10 cellular contexts compared by ENCODE assay signal in the genomic region with DNA sequence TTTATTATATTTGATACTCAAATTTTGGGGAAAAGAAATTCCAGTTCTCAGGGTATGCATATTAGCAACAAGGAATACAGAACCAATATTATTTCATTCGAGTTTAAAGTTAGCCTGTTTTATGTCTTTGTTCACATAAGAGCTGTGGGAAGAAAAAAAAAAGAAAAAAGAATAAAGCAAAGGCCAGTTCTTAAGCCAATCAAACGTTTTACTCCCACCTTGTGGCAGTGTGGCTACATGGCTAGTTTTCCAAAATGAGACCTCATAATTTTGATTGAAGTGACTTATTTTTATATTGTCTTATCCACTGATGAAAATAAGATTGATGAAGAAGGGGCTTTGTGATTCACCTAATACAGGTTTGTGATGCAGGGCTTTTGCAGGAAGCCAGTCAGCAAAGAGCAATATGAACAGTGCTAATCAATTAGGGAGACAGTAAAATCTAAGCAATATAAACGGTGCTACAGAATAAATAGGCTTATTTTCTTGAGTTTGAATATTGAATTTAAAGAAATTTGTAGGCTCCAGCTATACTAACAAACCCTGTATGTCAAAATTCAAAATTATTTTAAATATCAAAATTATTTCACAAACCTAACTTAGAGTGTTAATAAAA.
A peak's percentile ranks its signal among the peaks of the same experiment; 100 is the strongest.
DNase-seq lines count a peak whose midpoint lies in the region; ATAC-seq and TF ChIP-seq lines count a peak whose summit lies in the region.
"Had no signal": no experiment of that assay in that cellular context is flagged by ENCODE, and none has a peak within 500 bp of the region (broad histone marks: within the 10 kb centered on the region; RNA-seq: fewer than 3 reads in every experiment).

No MANE protein-coding gene starts in this region.

- H3K9me3 ChIP-seq in Loucy (ENCODE audit: insufficient read depth, low read depth, low read length) (no peaks in the 10 kb centered on the region), Panc1 (ENCODE audit: control insufficient read depth, insufficient read depth, low read depth, low read length) (no peaks in the 10 kb centered on the region), GM23248 (ENCODE audit: low read depth) (no peaks in the 10 kb centered on the region)
- H3K9me3 ChIP-seq: psoas muscle had no signal

- no TSS peak for BruUV-seq in Panc1 (replicated peaks; lab: Mats Ljungman, UMichigan)

- CTCF ChIA-PET in Panc1 (lab: Charles Lee) = interaction anchor here (0.5 kb wide), 1 partner anchor 533 kb away, joined by 3 read pairs; no protein-coding TSS in a partner anchor

- no peaks in the 10 kb centered on the region for H3K27me3 ChIP-seq in Loucy (ENCODE audit: insufficient read depth, low read length, poor library complexity, severe bottlenecking)
- no peaks in the 10 kb centered on the region for H3K27me3 ChIP-seq in Panc1 (ENCODE audit: control insufficient read depth, insufficient read depth, low read length)
- H3K27me3 ChIP-seq in GM23248 (replicated peaks; ENCODE audit: insufficient read depth) = no peaks in the 10 kb centered on the region

- H2AFZ ChIP-seq in Loucy (ENCODE audit: low read length) (no peak overlapping the region), GM23248 (no peak overlapping the region)

- WGBS in GM23248 (ENCODE audit: low coverage in 1 of 2, low lambda C conversion rate in 2 of 2, missing lambda C conversion rate in 2 of 2), 2 experiments = 0 to 1% methylated on average over 3 of the region's 3 CpGs

- H3K9me2 ChIP-seq in Loucy (replicated peaks; ENCODE audit: low read depth, low read length) (no peaks in the 10 kb centered on the region), GM23248 (ENCODE audit: insufficient read depth) (no peaks in the 10 kb centered on the region)

- peak; percentile 53 for TF ChIP-seq CTCF in C4-2B (conservative IDR thresholded peaks at IDR 0.05)
- TF ChIP-seq CTCF in Loucy (conservative IDR thresholded peaks at IDR 0.05; ENCODE audit: low read length) = peak; percentile 31
- peak; percentile 30; the same call in 1 of the 2 replicates for TF ChIP-seq CTCF in Panc1 (IDR thresholded peaks at IDR 0.05)

- H3K79me2 ChIP-seq in Loucy (ENCODE audit: insufficient read depth, low read length) (no peaks in the 10 kb centered on the region), GM23248 (ENCODE audit: insufficient read depth) (no peaks in the 10 kb centered on the region)

- POLR2A ChIA-PET in Panc1 (lab: Charles Lee) = no interaction called here

- H3F3A ChIP-seq in Loucy (ENCODE audit: low read depth) (no peaks in the 10 kb centered on the region), GM23248 (ENCODE audit: insufficient read depth) (no peaks in the 10 kb centered on the region)

- H3K4me1 ChIP-seq in Loucy (ENCODE audit: insufficient read depth, low read length, poor library complexity, severe bottlenecking) = no peaks in the 10 kb centered on the region
- H3K4me1 ChIP-seq in Panc1 (ENCODE audit: control insufficient read depth, insufficient read depth, low read length) = peaks cover 3% of the 10 kb centered on the region
- no peaks in the 10 kb centered on the region for H3K4me1 ChIP-seq in GM23248 (ENCODE audit: insufficient read depth)
- H3K4me1 ChIP-seq: psoas muscle had no signal

- H3K36me3 ChIP-seq in Loucy (ENCODE audit: insufficient read depth, low read length) (no peaks in the 10 kb centered on the region), Panc1 (ENCODE audit: control insufficient read depth, insufficient read depth, low read length) (no peaks in the 10 kb centered on the region), GM23248 (ENCODE audit: low read depth) (no peaks in the 10 kb centered on the region)

- H3K9ac ChIP-seq in Loucy (ENCODE audit: low read depth, low read length, poor library complexity, severe bottlenecking) (no peak overlapping the region), GM23248 (no peak overlapping the region)

- H3K4me2 ChIP-seq in Loucy (ENCODE audit: low read depth, low read length, poor library complexity, severe bottlenecking) = no peak overlapping the region
- H3K4me2 ChIP-seq in GM23248 (ENCODE audit: unreplicated experiment) = no peak overlapping the region

- ATAC-seq in Panc1 (no peak), GM19035 (IDR thresholded peaks at IDR 0.05; ENCODE audit: unreplicated experiment) (no peak), GM21825 (IDR thresholded peaks at IDR 0.05; ENCODE audit: unreplicated experiment) (no peak), Right ventricle myocardium superior (ENCODE audit: poor library complexity) (no peak)
- ATAC-seq: psoas muscle had no signal

- H4K20me1 ChIP-seq in Loucy (ENCODE audit: insufficient read depth, low read length, poor library complexity, severe bottlenecking) (no peaks in the 10 kb centered on the region), GM23248 (ENCODE audit: insufficient read depth) (no peaks in the 10 kb centered on the region)

- DNase-seq in Panc1 (ENCODE audit: low read depth, low spot score) (no peak), glomerular visceral epithelial cell (ENCODE audit: extremely low spot score) (peak; percentile 6), Right ventricle myocardium superior (no peak), GM23248 (no peak)
- DNase-seq: psoas muscle, T-helper 1 cell had no signal

- H3K27ac ChIP-seq in C4-2B (no peak overlapping the region), Panc1 (ENCODE audit: low read length) (no peak overlapping the region; the same call in 1 of the 2 replicates), GM23248 (no peak overlapping the region)
- H3K27ac ChIP-seq: psoas muscle had no signal

- intact Hi-C loops in Panc1 (cut with micrococcal nuclease; ENCODE audit: unreplicated experiment) = no loop called here
- intact Hi-C loops in Right ventricle myocardium superior (cut with DNase I) = no loop called here

- in situ Hi-C loops in Panc1 (cut with HindIII; ENCODE audit: low pct_unique_long_range_greater_than_20kb, low sequenced_read_pairs) (no loop called here), GM23248 (cut with MboI) (no loop called here)

- H3K4me3 ChIP-seq in Loucy (ENCODE audit: low read length, poor library complexity, severe bottlenecking) (no peak overlapping the region), Panc1 (ENCODE audit: low read depth in 2 of 2, low read length in 2 of 2) (no peak overlapping the region), GM23248 (no peak overlapping the region)
- H3K4me3 ChIP-seq: psoas muscle had no signal
